13 cellular contexts compared by ENCODE assay signal in genomic region chr3:37375184-37376120, GRCh38.
DNase-seq lines count a peak whose midpoint lies in the region; ATAC-seq, FAIRE-seq and TF ChIP-seq lines count a peak whose summit lies in the region.
"Had no signal": no experiment of that assay in that cellular context is flagged by ENCODE, and none has a peak within 500 bp of the region (broad histone marks: within the 10 kb centered on the region; RNA-seq: fewer than 3 reads in every experiment).

No MANE protein-coding gene starts in this region.

- ATAC-seq in K562: peak; percentile 64
- peak; percentile 25 for ATAC-seq in HepG2

- H3K9ac ChIP-seq in K562 (ENCODE audit: insufficient read depth in 1 of 2, low read depth in 2 of 2, low read length in 2 of 2): no peak overlapping the region; a peak in 1 of 4 replicates
- H3K9ac ChIP-seq in HepG2 (ENCODE audit: insufficient read depth, low read depth, low read length): no peak overlapping the region
- H3K9ac ChIP-seq in neural progenitor cell: no peak overlapping the region

- peaks cover 72 to 83% of the 10 kb centered on the region in 2 donors for H3K36me3 Mint-ChIP-seq in CD4-positive, alpha-beta memory T cell
- H3K36me3 Mint-ChIP-seq in neural progenitor cell: peaks cover 28% of the 10 kb centered on the region

- peak overlapping the region in 5 of 7 donors; percentile 2 to 69 (median 26) for H3K27ac Mint-ChIP-seq in CD4-positive, alpha-beta memory T cell
- no peak overlapping the region for H3K27ac Mint-ChIP-seq in neural progenitor cell
- H3K27ac Mint-ChIP-seq: HFFc6 had no signal

- H3K4me3 Mint-ChIP-seq in CD4-positive, alpha-beta memory T cell: no peak overlapping the region
- no peak overlapping the region for H3K4me3 Mint-ChIP-seq in neural progenitor cell
- H3K4me3 Mint-ChIP-seq: HFFc6 had no signal

- no peak for DNase-seq in CD4-positive, alpha-beta memory T cell
- DNase-seq in KBM-7 (peak; percentile 35), K562 (ENCODE audit: extremely low read depth in 1 of 4, low spot score in 3 of 4) (peak in 1 of 4 experiments; percentile 14), HepG2 (ENCODE audit: low spot score) (no peak), occipital lobe (lab: John Stamatoyannopoulos, UW) (no peak), putamen (ENCODE audit: low spot score) (no peak), neural progenitor cell (ENCODE audit: low spot score) (no peak), activated gamma-delta T cell (lab: John Stamatoyannopoulos, UW) (no peak)
- DNase-seq: activated T-cell treated with anti-CD3 and anti-CD28 coated beads for 4 hours, amniotic stem cell, HFFc6, NCI-H187 had no signal

- H3K4me3 ChIP-seq in CD4-positive, alpha-beta memory T cell (ENCODE audit: low read length in 2 of 2): no peak overlapping the region
- H3K4me3 ChIP-seq in K562: no peak overlapping the region
- H3K4me3 ChIP-seq in HepG2 (replicated peaks in 1 of 3; ENCODE audit: insufficient read depth in 1 of 3, low read depth in 2 of 3, low read length in 3 of 3): no peak overlapping the region
- no peak overlapping the region for H3K4me3 ChIP-seq in neural progenitor cell

- no peaks in the 10 kb centered on the region for H3K79me2 ChIP-seq in K562 (ENCODE audit: control insufficient read depth, insufficient read depth, low read length)
- no peaks in the 10 kb centered on the region for H3K79me2 ChIP-seq in HepG2 (ENCODE audit: insufficient read depth, low read length)
- no peaks in the 10 kb centered on the region for H3K79me2 ChIP-seq in neural progenitor cell (ENCODE audit: low read depth)

- intact Hi-C loops in CD4-positive, alpha-beta memory T cell (cut with micrococcal nuclease): no loop called here
- intact Hi-C loops in K562 (cut with micrococcal nuclease) (no loop called here), HepG2 (cut with micrococcal nuclease; ENCODE audit: unreplicated experiment) (no loop called here)

- H3K27me3 Mint-ChIP-seq in CD4-positive, alpha-beta memory T cell: no peaks in the 10 kb centered on the region
- H3K27me3 Mint-ChIP-seq in neural progenitor cell (ENCODE audit: insufficient read depth, low read depth): peaks cover 7% of the 10 kb centered on the region

- no peaks in the 10 kb centered on the region for H4K20me1 ChIP-seq in K562 (replicated peaks; ENCODE audit: control insufficient read depth, insufficient read depth, low read length)
- H4K20me1 ChIP-seq in HepG2 (ENCODE audit: insufficient read depth, low read length): no peaks in the 10 kb centered on the region
- no peaks in the 10 kb centered on the region for H4K20me1 ChIP-seq in neural progenitor cell (ENCODE audit: low read depth)

- FAIRE-seq in K562 (lab: Jason Lieb, UNC): no peak
- FAIRE-seq in HepG2 (lab: Jason Lieb, UNC): no peak
- FAIRE-seq: islet of Langerhans had no signal

- TF ChIP-seq POLR2A in K562 (conservative IDR thresholded peaks at IDR 0.05) (no peak), HepG2 (IDR thresholded peaks at IDR 0.05; ENCODE audit: insufficient read depth in 1 of 2, low read depth in 2 of 2, low read length in 2 of 2) (no peak)

- H3K9me1 ChIP-seq in K562 (ENCODE audit: control insufficient read depth, insufficient read depth, low read length): no peaks in the 10 kb centered on the region

- no peaks in the 10 kb centered on the region for H3K36me3 ChIP-seq in CD4-positive, alpha-beta memory T cell (ENCODE audit: insufficient read depth, low read length)
- H3K36me3 ChIP-seq in K562 (ENCODE audit: control insufficient read depth, insufficient read depth, low read length): peaks cover 35% of the 10 kb centered on the region; the same call in 2 of the 3 replicates
- H3K36me3 ChIP-seq in HepG2 (replicated peaks in 1 of 2; ENCODE audit: control insufficient read depth in 1 of 2, insufficient read depth in 2 of 2, low read length in 2 of 2): peaks cover 4 to 12% of the 10 kb centered on the region in 2 experiments; a peak in 4 of 5 replicates
- H3K36me3 ChIP-seq in neural progenitor cell: no peaks in the 10 kb centered on the region

- POLR2A ChIA-PET in CD4-positive, alpha-beta memory T cell (lab: Charles Lee; ENCODE audit: partially characterized antibody): no interaction called here
- POLR2A ChIA-PET in K562 (lab: Yijun Ruan, JAX): interaction anchor here (1.0 to 3.8 kb wide), 5 partner anchors 8 to 13 kb away, joined by 3 to 30 read pairs (median 4); no protein-coding TSS in a partner anchor
- POLR2A ChIA-PET in HepG2 (lab: Yijun Ruan, JAX): no interaction called here

- in situ Hi-C loops in KBM-7 (cut with MboI; ENCODE audit: low pct_unique_long_range_greater_than_20kb, low sequenced_read_pairs) (no loop called here), K562 (cut with MboI) (no loop called here), HepG2 (cut with HindIII; ENCODE audit: extremely low pct_ligation_motif_present, low pct_unique_long_range_greater_than_20kb) (no loop called here)

- H3F3A ChIP-seq in neural progenitor cell (ENCODE audit: low read depth): no peaks in the 10 kb centered on the region

- no peaks in the 10 kb centered on the region for H3K9me3 ChIP-seq in CD4-positive, alpha-beta memory T cell (ENCODE audit: control insufficient read depth in 1 of 2, low read length in 2 of 2)
- H3K9me3 ChIP-seq in K562 (replicated peaks; ENCODE audit: control insufficient read depth, insufficient read depth, low read depth, low read length) (no peaks in the 10 kb centered on the region), HepG2 (ENCODE audit: low read length) (no peaks in the 10 kb centered on the region), neural progenitor cell (ENCODE audit: low read depth) (no peaks in the 10 kb centered on the region)

- BruUV-seq in K562 (replicated peaks; lab: Mats Ljungman, UMichigan) (no TSS peak), HepG2 (replicated peaks; lab: Mats Ljungman, UMichigan) (no TSS peak)

- no peak overlapping the region for H2AFZ ChIP-seq in K562 (ENCODE audit: low read depth, low read length)
- no peak overlapping the region for H2AFZ ChIP-seq in HepG2 (ENCODE audit: low read length)
- H2AFZ ChIP-seq in neural progenitor cell (replicated peaks): no peak overlapping the region

- TF ChIP-seq RAD21 in K562 (CRISPR knock-in tag; conservative IDR thresholded peaks at IDR 0.05 in 1 of 2, IDR thresholded peaks at IDR 0.05 in 1 of 2) (no peak), HepG2 (CRISPR knock-in tag; IDR thresholded peaks at IDR 0.05) (no peak)

- H3K4me1 Mint-ChIP-seq in CD4-positive, alpha-beta memory T cell: peaks cover 0 to 5% (median under 1%) of the 10 kb centered on the region in 4 donors
- H3K4me1 Mint-ChIP-seq in neural progenitor cell: no peaks in the 10 kb centered on the region

- H3K27ac ChIP-seq in CD4-positive, alpha-beta memory T cell (ENCODE audit: low read depth, low read length): no peak overlapping the region
- H3K27ac ChIP-seq in K562 (ENCODE audit: extremely low read depth, low read depth, low read length): no peak overlapping the region
- H3K27ac ChIP-seq in HepG2 (ENCODE audit: extremely low read length, insufficient read depth, low read length): no peak overlapping the region
- H3K27ac ChIP-seq in neural progenitor cell: no peak overlapping the region

- TF ChIP-seq EP300 in K562 (IDR thresholded peaks at IDR 0.05; ENCODE audit: low read length): no peak
- no peak for TF ChIP-seq EP300 in HepG2 (IDR thresholded peaks at IDR 0.05; ENCODE audit: low read depth in 2 of 2, low read length in 2 of 2)
- TF ChIP-seq EP300 in HepG2 (CRISPR knock-in tag; IDR thresholded peaks at IDR 0.05; ENCODE audit: borderline replicate concordance): no peak

- no peaks in the 10 kb centered on the region for H3K4me1 ChIP-seq in CD4-positive, alpha-beta memory T cell (ENCODE audit: insufficient read depth, low read length)
- H3K4me1 ChIP-seq in K562 (replicated peaks in 1 of 2; ENCODE audit: control insufficient read depth in 2 of 2, insufficient read depth in 2 of 2, low read length in 2 of 2) (peaks cover 0 to 7% of the 10 kb centered on the region in 2 experiments; a peak in 2 of 5 replicates), HepG2 (ENCODE audit: insufficient read depth, low read length) (0 out of 2 replicates have a peak, but pooled peaks cover 6% of the 10 kb centered on the region), neural progenitor cell (no peaks in the 10 kb centered on the region)

- no peaks in the 10 kb centered on the region for H3K27me3 ChIP-seq in CD4-positive, alpha-beta memory T cell (ENCODE audit: insufficient read depth, low read length)
- H3K27me3 ChIP-seq in K562 (ENCODE audit: control insufficient read depth in 2 of 2, insufficient read depth in 2 of 2, low read length in 2 of 2) (no peaks in the 10 kb centered on the region), HepG2 (ENCODE audit: control insufficient read depth in 1 of 2, insufficient read depth in 2 of 2, low read length in 2 of 2) (no peaks in the 10 kb centered on the region; a peak in 1 of 5 replicates), neural progenitor cell (no peaks in the 10 kb centered on the region)

- H3K4me2 ChIP-seq in K562 (ENCODE audit: insufficient read depth, low read length): no peak overlapping the region
- no peak overlapping the region for H3K4me2 ChIP-seq in HepG2 (ENCODE audit: low read depth, low read length)
- H3K4me2 ChIP-seq in neural progenitor cell: no peak overlapping the region

- CTCF ChIA-PET in CD4-positive, alpha-beta memory T cell (lab: Charles Lee; ENCODE audit: partially characterized antibody): no interaction called here
- CTCF ChIA-PET in K562 (lab: Yijun Ruan, JAX; ENCODE audit: low intra/inter-chr PET ratio) (no interaction called here), HepG2 (lab: Yijun Ruan, JAX; ENCODE audit: low intra/inter-chr PET ratio, low total read pairs) (no interaction called here)

- TF ChIP-seq CTCF in K562 (IDR thresholded peaks at IDR 0.05 in 2 of 3, conservative IDR thresholded peaks at IDR 0.05 in 1 of 3; ENCODE audit: insufficient read depth in 2 of 3, low read depth in 1 of 3, low read length in 3 of 3) (no peak), HepG2 (CRISPR knock-in tag; IDR thresholded peaks at IDR 0.05) (no peak), neural progenitor cell (IDR thresholded peaks at IDR 0.05) (no peak)

- H3K9me3 Mint-ChIP-seq in CD4-positive, alpha-beta memory T cell: peaks cover 0 to 7% (median 1%) of the 10 kb centered on the region in 8 donors
- no peaks in the 10 kb centered on the region for H3K9me3 Mint-ChIP-seq in neural progenitor cell
- H3K9me3 Mint-ChIP-seq: HFFc6 had no signal

TF ChIP-seq in HepG2, 621 proteins besides CTCF, POLR2A, EP300 and RAD21 (continues in another document):
- no peak for TF ChIP-seq TP53 (CRISPR knock-in tag; conservative IDR thresholded peaks at IDR 0.05)
